In the genomic region with DNA sequence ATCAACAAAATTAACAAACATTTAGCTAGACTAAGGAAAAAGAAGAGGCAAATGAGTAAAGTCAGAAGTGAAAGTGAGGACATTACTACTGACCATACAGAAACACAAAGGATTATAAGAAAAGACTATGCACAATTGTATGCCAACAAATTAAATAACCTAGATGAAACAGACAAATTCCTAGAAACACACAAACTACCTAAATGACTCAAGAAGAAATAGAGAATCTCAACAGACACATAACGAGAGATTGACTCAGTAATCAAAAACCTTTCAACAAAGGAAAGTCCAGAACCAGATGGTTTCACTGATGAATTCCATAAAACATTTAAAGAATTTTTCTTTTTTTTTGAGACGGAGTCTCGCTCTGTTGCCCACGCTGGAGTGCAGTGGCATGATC, we compare ENCODE assay signal across 25 cellular contexts. TPM values are rescaled to one million over a fixed set of nuclear protein-coding genes. Genes with fewer than 3 reads are reported as not detected.
"Had no signal": no experiment of that assay in that cellular context is flagged by ENCODE, and none has a peak within 500 bp of the region (broad histone marks: within the 10 kb centered on the region; RNA-seq: fewer than 3 reads in every experiment).

No MANE protein-coding gene starts in this region.

- H3K9me3 ChIP-seq: gastrocnemius medialis, prostate gland, right atrium auricular region, suprapubic skin had no signal

- H3K27me3 Mint-ChIP-seq: stimulated activated naive CD8-positive, alpha-beta T cell treated with anti-CD3 and anti-CD28 coated beads, Interleukin-15, Interleukin-2, amounts not matched to agents 100 ng/mL and 50 ng/mL, for 24 hours had no signal

- H3K27ac ChIP-seq: brain microvascular endothelial cell, gastrocnemius medialis, prostate gland, right atrium auricular region, spleen, suprapubic skin, tibial nerve had no signal

- H3K4me3 Mint-ChIP-seq: natural killer cell; stimulated activated naive CD8-positive, alpha-beta T cell treated with anti-CD3 and anti-CD28 coated beads, Interleukin-15, Interleukin-2, amounts not matched to agents 100 ng/mL and 50 ng/mL, for 24 hours; T-cell; T-helper 2 cell treated with Interferon-gamma antibody and Interleukin-4, amounts not matched to agents 5 μg/mL and 100 μg/mL, for 36 hours had no signal

- H3K4me3 ChIP-seq: gastrocnemius medialis, prostate gland, right atrium auricular region, spleen, suprapubic skin, tibial nerve had no signal

- H3K4me1 Mint-ChIP-seq: natural killer cell had no signal

- H3K27ac Mint-ChIP-seq: natural killer cell; stimulated activated naive CD8-positive, alpha-beta T cell treated with anti-CD3 and anti-CD28 coated beads, Interleukin-15, Interleukin-2, amounts not matched to agents 100 ng/mL and 50 ng/mL, for 24 hours; T-cell; T-helper 2 cell treated with Interferon-gamma antibody and Interleukin-4, amounts not matched to agents 5 μg/mL and 100 μg/mL, for 36 hours had no signal

- H3K4me1 ChIP-seq: gastrocnemius medialis, prostate gland, right atrium auricular region, suprapubic skin had no signal

- DNase-seq: activated CD4-positive, alpha-beta T cell treated with anti-CD3 and anti-CD28 coated beads for 1 hour; activated CD4-positive, alpha-beta T cell treated with anti-CD3 and anti-CD28 coated beads, Interleukin-2, amount 50 U/mL, for 4 hours; activated CD8-positive, alpha-beta memory T cell treated with anti-CD3 and anti-CD28 coated beads for 24 hours; activated gamma-delta T cell; aorta; brain microvascular endothelial cell; caudate nucleus; dermis blood vessel endothelial cell; effector CD8-positive, alpha-beta T cell; gastrocnemius medialis; left ventricle myocardium superior; mammary epithelial cell; midbrain; natural killer cell; spleen; stimulated activated CD4-positive, alpha-beta T cell treated with anti-CD3 and anti-CD28 coated beads, Interleukin-4, amount 100 ng/mL, for 1 hour; T-cell had no signal

- ATAC-seq: esophagus mucosa, gastrocnemius medialis, left ventricle myocardium superior, natural killer cell, T-cell had no signal

- H3K36me3 ChIP-seq: brain microvascular endothelial cell, gastrocnemius medialis, prostate gland, right atrium auricular region, spleen, suprapubic skin, tibial nerve had no signal

- H3K27me3 ChIP-seq: brain microvascular endothelial cell, gastrocnemius medialis, right atrium auricular region, spleen, suprapubic skin, tibial nerve had no signal

RNA-seq across cellular contexts. Expression of gene MYLK3, which starts 35.7 kb away (rescaled TPM):
- total RNA-seq: endothelial cell of umbilical vein had no signal
- polyA plus RNA-seq: endothelial cell of umbilical vein had no signal
